1 cellular context compared by ENCODE assay signal in genomic region chr14:96349286-96350075, GRCh38.
A peak's percentile ranks its signal among the peaks of the same experiment; 100 is the strongest.
TF ChIP-seq lines count a peak whose summit lies in the region.

No MANE protein-coding gene starts in this region.

TF ChIP-seq in K562, 482 proteins besides CTCF, POLR2A, EP300 and RAD21:
- 0 out of 2 replicates have a peak, but pooled peaks have one; percentile 24 for TF ChIP-seq DPF2 (IDR thresholded peaks at IDR 0.05)
- TF ChIP-seq ZNF324 (CRISPR knock-in tag; IDR thresholded peaks at IDR 0.05) = no peak
- TF ChIP-seq JUND (IDR thresholded peaks at IDR 0.05; ENCODE audit: borderline replicate concordance, low read depth, low read length) = peak; percentile 53
- TF ChIP-seq JUND (tag; IDR thresholded peaks at IDR 0.05; ENCODE audit: borderline replicate concordance, low read depth, low read length) = no peak
- TF ChIP-seq ZNF436 (CRISPR knock-in tag; IDR thresholded peaks at IDR 0.05) = no peak
- no peak for TF ChIP-seq TCF7 (IDR thresholded peaks at IDR 0.05; ENCODE audit: borderline replicate concordance)
- no peak for TF ChIP-seq KDM5B (IDR thresholded peaks at IDR 0.05; ENCODE audit: insufficient replicate concordance, low read depth, low read length)
- TF ChIP-seq, protein P1, sequence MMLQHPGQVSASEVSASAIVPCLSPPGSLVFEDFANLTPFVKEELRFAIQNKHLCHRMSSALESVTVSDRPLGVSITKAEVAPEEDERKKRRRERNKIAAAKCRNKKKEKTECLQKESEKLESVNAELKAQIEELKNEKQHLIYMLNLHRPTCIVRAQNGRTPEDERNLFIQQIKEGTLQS (IDR thresholded peaks at IDR 0.05) = peak; percentile 46; the same call in 1 of the 2 replicates
- TF ChIP-seq, protein P1 (CRISPR knock-in tag; conservative IDR thresholded peaks at IDR 0.05) = no peak
- no peak for TF ChIP-seq SNIP1 (IDR thresholded peaks at IDR 0.05; ENCODE audit: low read depth)
- TF ChIP-seq HMGXB4 (CRISPR knock-in tag; IDR thresholded peaks at IDR 0.05) = no peak
